Comparison of ENCODE assay signal across 11 cellular contexts in the genomic region with DNA sequence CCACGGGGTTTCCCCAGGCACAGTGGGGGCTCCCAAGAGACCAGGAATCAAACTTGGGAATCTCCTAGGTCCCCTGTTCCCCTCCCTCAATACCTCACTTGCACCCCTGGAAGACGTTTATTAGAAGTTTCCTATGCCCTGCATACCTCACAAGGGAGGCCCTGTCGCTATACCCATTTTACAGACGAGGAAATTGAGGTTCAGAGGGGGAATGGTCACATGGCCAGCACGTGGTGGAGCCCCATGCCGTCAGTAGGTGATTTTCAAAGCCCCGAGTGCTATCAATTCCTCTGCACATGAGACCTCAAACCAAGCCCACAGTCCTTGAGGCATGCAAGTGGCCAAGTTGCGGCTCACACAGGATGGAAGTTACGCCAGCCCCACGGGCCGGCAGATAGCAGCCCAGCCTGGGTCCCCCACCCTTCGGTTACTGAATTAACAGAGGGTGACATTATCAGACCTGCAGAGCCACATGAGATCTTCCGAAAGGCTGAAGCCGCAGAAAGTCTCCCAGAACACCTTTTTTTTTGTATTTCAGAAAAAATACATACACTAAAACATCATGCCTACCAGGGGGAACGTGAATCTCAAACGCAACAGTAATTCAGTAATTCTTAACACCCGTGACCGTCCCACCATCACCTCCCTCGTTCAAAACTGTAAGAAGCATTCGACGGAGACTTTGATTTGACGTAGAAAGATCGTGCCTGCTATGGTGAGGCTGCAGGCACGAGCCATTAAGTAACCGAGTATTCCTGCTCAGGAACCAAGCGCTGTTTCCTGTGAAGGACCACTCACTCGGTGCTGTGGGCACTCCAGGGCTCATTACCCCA.
DNase-seq lines count a peak whose midpoint lies in the region; ATAC-seq lines count a peak whose summit lies in the region.
"Had no signal": no experiment of that assay in that cellular context is flagged by ENCODE, and none has a peak within 500 bp of the region (broad histone marks: within the 10 kb centered on the region; RNA-seq: fewer than 3 reads in every experiment).

No MANE protein-coding gene starts in this region.

- peak overlapping the region; percentile 37 for H3K27ac Mint-ChIP-seq in stimulated activated effector memory CD8-positive, alpha-beta T cell treated with anti-CD3 and anti-CD28 coated beads, Interleukin-12 subunit alpha, Interleukin-12 subunit beta, amount 100 ng/mL, for 72 hours
- H3K27ac Mint-ChIP-seq: activated naive CD8-positive, alpha-beta T cell treated with anti-CD3 and anti-CD28 coated beads, Interleukin-2, amount 10 ng/mL, durations not matched to agents 7 days and 5 days; type B pancreatic cell had no signal

- ATAC-seq in stimulated activated effector memory CD8-positive, alpha-beta T cell treated with anti-CD3 and anti-CD28 coated beads, Interleukin-12 subunit alpha, Interleukin-12 subunit beta, amount 100 ng/mL, for 72 hours = no peak
- no peak for ATAC-seq in HG03139 (IDR thresholded peaks at IDR 0.05; ENCODE audit: unreplicated experiment)

- peak; percentile 14 for DNase-seq in NK-92 (lab: John Stamatoyannopoulos, UW; ENCODE audit: unreplicated experiment)
- DNase-seq in caudate nucleus (lab: John Stamatoyannopoulos, UW) = no peak
- no peak for DNase-seq in stimulated activated effector memory CD8-positive, alpha-beta T cell treated with anti-CD3 and anti-CD28 coated beads, Interleukin-12 subunit alpha, Interleukin-12 subunit beta, amount 100 ng/mL, for 72 hours (ENCODE audit: low spot score in 2 of 2)
- no peak for DNase-seq in COLO829 (ENCODE audit: low spot score)
- no peak for DNase-seq in NCI-H2107 treated with DMSO at 0.1 percent for 48 hours (lab: John Stamatoyannopoulos, UW; ENCODE audit: unreplicated experiment)
- DNase-seq in D341Med (ENCODE audit: low spot score) = no peak
- DNase-seq: activated naive CD8-positive, alpha-beta T cell treated with anti-CD3 and anti-CD28 coated beads, Interleukin-2, amount 10 ng/mL, durations not matched to agents 7 days and 5 days had no signal

- H3K27me3 ChIP-seq in mucosa of stomach (ENCODE audit: control insufficient read depth, insufficient read depth, low read length) = no peaks in the 10 kb centered on the region

- no peak overlapping the region for H3K4me3 ChIP-seq in mucosa of stomach (ENCODE audit: low read length)

- H3K9me3 Mint-ChIP-seq in stimulated activated effector memory CD8-positive, alpha-beta T cell treated with anti-CD3 and anti-CD28 coated beads, Interleukin-12 subunit alpha, Interleukin-12 subunit beta, amount 100 ng/mL, for 72 hours = no peaks in the 10 kb centered on the region
- H3K9me3 Mint-ChIP-seq: activated naive CD8-positive, alpha-beta T cell treated with anti-CD3 and anti-CD28 coated beads, Interleukin-2, amount 10 ng/mL, durations not matched to agents 7 days and 5 days; type B pancreatic cell had no signal

- H3K4me3 Mint-ChIP-seq in stimulated activated effector memory CD8-positive, alpha-beta T cell treated with anti-CD3 and anti-CD28 coated beads, Interleukin-12 subunit alpha, Interleukin-12 subunit beta, amount 100 ng/mL, for 72 hours = no peak overlapping the region
- H3K4me3 Mint-ChIP-seq: activated naive CD8-positive, alpha-beta T cell treated with anti-CD3 and anti-CD28 coated beads, Interleukin-2, amount 10 ng/mL, durations not matched to agents 7 days and 5 days; type B pancreatic cell had no signal

- peaks cover 49% of the 10 kb centered on the region for H3K4me1 ChIP-seq in mucosa of stomach (ENCODE audit: control insufficient read depth, insufficient read depth, low read length)

- H3K4me1 Mint-ChIP-seq in stimulated activated effector memory CD8-positive, alpha-beta T cell treated with anti-CD3 and anti-CD28 coated beads, Interleukin-12 subunit alpha, Interleukin-12 subunit beta, amount 100 ng/mL, for 72 hours = peaks cover 20% of the 10 kb centered on the region
- H3K4me1 Mint-ChIP-seq: activated naive CD8-positive, alpha-beta T cell treated with anti-CD3 and anti-CD28 coated beads, Interleukin-2, amount 10 ng/mL, durations not matched to agents 7 days and 5 days had no signal

- H3K9ac ChIP-seq in mucosa of stomach (ENCODE audit: low read length) = peak overlapping the region; percentile 72
- H3K9ac ChIP-seq: KMS-11 had no signal

- peak overlapping the region; percentile 80 for H3K27ac ChIP-seq in caudate nucleus (ENCODE audit: low read depth, low read length)
- H3K27ac ChIP-seq: KMS-11 had no signal

- peaks cover 92% of the 10 kb centered on the region for H3K36me3 Mint-ChIP-seq in stimulated activated effector memory CD8-positive, alpha-beta T cell treated with anti-CD3 and anti-CD28 coated beads, Interleukin-12 subunit alpha, Interleukin-12 subunit beta, amount 100 ng/mL, for 72 hours

- peaks cover 13% of the 10 kb centered on the region for H3K36me3 ChIP-seq in mucosa of stomach (ENCODE audit: control insufficient read depth, insufficient read depth, low read length)

- no peaks in the 10 kb centered on the region for H3K9me3 ChIP-seq in mucosa of stomach (ENCODE audit: control insufficient read depth, low read length)
